Comparison of ENCODE assay signal across 19 cellular contexts in the genomic region with DNA sequence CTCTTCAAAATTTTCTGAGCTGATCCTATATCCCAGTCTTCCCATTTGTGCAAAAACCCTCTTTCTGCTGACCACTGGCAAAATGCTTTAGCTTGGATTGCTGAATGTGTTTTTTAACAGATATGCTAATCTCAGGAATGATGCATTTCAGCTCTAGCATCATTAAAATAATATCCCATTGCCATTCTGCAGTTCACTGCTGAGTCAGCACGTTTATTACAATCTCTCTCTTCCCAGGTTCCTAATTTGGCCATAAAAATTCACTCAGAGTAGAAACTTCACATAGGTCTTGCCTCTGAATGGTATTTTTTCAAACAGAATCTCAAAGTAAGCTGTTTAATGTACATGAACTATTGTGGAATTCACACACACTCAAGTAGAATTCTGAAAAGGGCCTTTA.
DNase-seq lines count a peak whose midpoint lies in the region; ATAC-seq, FAIRE-seq and TF ChIP-seq lines count a peak whose summit lies in the region.
"Had no signal": no experiment of that assay in that cellular context is flagged by ENCODE, and none has a peak within 500 bp of the region (broad histone marks: within the 10 kb centered on the region; RNA-seq: fewer than 3 reads in every experiment).

No MANE protein-coding gene starts in this region.

- H3K4me3 ChIP-seq in HepG2 (replicated peaks in 1 of 3; ENCODE audit: insufficient read depth in 1 of 3, low read depth in 2 of 3, low read length in 3 of 3) (no peak overlapping the region), right lobe of liver (no peak overlapping the region), K562 (no peak overlapping the region)
- H3K4me3 ChIP-seq: BLaER1 had no signal

- FAIRE-seq in HepG2 (lab: Jason Lieb, UNC) (no peak), K562 (lab: Jason Lieb, UNC) (no peak)
- FAIRE-seq: G401.6, GM12891, GM19239 had no signal

- H3K9ac ChIP-seq in HepG2 (ENCODE audit: insufficient read depth, low read depth, low read length) (no peak overlapping the region), K562 (ENCODE audit: insufficient read depth in 1 of 2, low read depth in 2 of 2, low read length in 2 of 2) (no peak overlapping the region)
- H3K9ac ChIP-seq: BLaER1 had no signal

- H3K27me3 ChIP-seq in HepG2 (ENCODE audit: control insufficient read depth in 1 of 2, insufficient read depth in 2 of 2, low read length in 2 of 2): no peaks in the 10 kb centered on the region
- H3K27me3 ChIP-seq in right lobe of liver: no peaks in the 10 kb centered on the region
- H3K27me3 ChIP-seq in K562 (ENCODE audit: control insufficient read depth in 2 of 2, insufficient read depth in 2 of 2, low read length in 2 of 2): no peaks in the 10 kb centered on the region
- H3K27me3 ChIP-seq: BE2C, BLaER1 had no signal

- no peak for TF ChIP-seq EP300 in HepG2 (IDR thresholded peaks at IDR 0.05; ENCODE audit: low read depth in 2 of 2, low read length in 2 of 2)
- no peak for TF ChIP-seq EP300 in HepG2 (CRISPR knock-in tag; IDR thresholded peaks at IDR 0.05; ENCODE audit: borderline replicate concordance)
- TF ChIP-seq EP300 in K562 (IDR thresholded peaks at IDR 0.05; ENCODE audit: low read length): no peak

- H2AFZ ChIP-seq in HepG2 (ENCODE audit: low read length) (no peak overlapping the region), K562 (ENCODE audit: low read depth, low read length) (no peak overlapping the region)

- H3K9me1 ChIP-seq in K562 (ENCODE audit: control insufficient read depth, insufficient read depth, low read length): no peaks in the 10 kb centered on the region

- BruUV-seq in HepG2 (replicated peaks; lab: Mats Ljungman, UMichigan): no TSS peak
- no TSS peak for BruUV-seq in K562 (replicated peaks; lab: Mats Ljungman, UMichigan)

- TF ChIP-seq POLR2A in HepG2 (IDR thresholded peaks at IDR 0.05; ENCODE audit: insufficient read depth in 1 of 2, low read depth in 2 of 2, low read length in 2 of 2): no peak
- no peak for TF ChIP-seq POLR2A in right lobe of liver (IDR thresholded peaks at IDR 0.05)
- TF ChIP-seq POLR2A in K562 (conservative IDR thresholded peaks at IDR 0.05): no peak

- H3K79me2 ChIP-seq in HepG2 (ENCODE audit: insufficient read depth, low read length) (no peaks in the 10 kb centered on the region), K562 (ENCODE audit: control insufficient read depth, insufficient read depth, low read length) (no peaks in the 10 kb centered on the region)

- POLR2A ChIA-PET in HepG2 (lab: Yijun Ruan, JAX): no interaction called here
- POLR2A ChIA-PET in K562 (lab: Yijun Ruan, JAX): no interaction called here

- no peak for TF ChIP-seq RAD21 in HepG2 (CRISPR knock-in tag; IDR thresholded peaks at IDR 0.05)
- TF ChIP-seq RAD21 in K562 (CRISPR knock-in tag; conservative IDR thresholded peaks at IDR 0.05 in 1 of 2, IDR thresholded peaks at IDR 0.05 in 1 of 2): no peak

- no peak overlapping the region for H3K27ac ChIP-seq in HepG2 (ENCODE audit: extremely low read length, insufficient read depth, low read length)
- H3K27ac ChIP-seq in right lobe of liver: no peak overlapping the region
- H3K27ac ChIP-seq in K562 (ENCODE audit: extremely low read depth, low read depth, low read length): no peak overlapping the region
- H3K27ac ChIP-seq: 22Rv1, BLaER1 had no signal

- no peak for TF ChIP-seq CTCF in HepG2 (CRISPR knock-in tag; IDR thresholded peaks at IDR 0.05)
- TF ChIP-seq CTCF in right lobe of liver (IDR thresholded peaks at IDR 0.05): no peak
- no peak for TF ChIP-seq CTCF in K562 (IDR thresholded peaks at IDR 0.05 in 2 of 3, conservative IDR thresholded peaks at IDR 0.05 in 1 of 3; ENCODE audit: insufficient read depth in 2 of 3, low read depth in 1 of 3, low read length in 3 of 3)

- H3K36me3 ChIP-seq in HepG2 (replicated peaks in 1 of 2; ENCODE audit: control insufficient read depth in 1 of 2, insufficient read depth in 2 of 2, low read length in 2 of 2) (no peaks in the 10 kb centered on the region), right lobe of liver (no peaks in the 10 kb centered on the region), K562 (ENCODE audit: control insufficient read depth, insufficient read depth, low read length) (no peaks in the 10 kb centered on the region)
- H3K36me3 ChIP-seq: BE2C, BLaER1 had no signal

- ATAC-seq in HepG2: no peak
- ATAC-seq in right lobe of liver: no peak
- ATAC-seq in K562: no peak

- intact Hi-C loops in HepG2 (cut with micrococcal nuclease; ENCODE audit: unreplicated experiment) (no loop called here), right lobe of liver (cut with DNase I) (no loop called here), K562 (cut with micrococcal nuclease) (no loop called here)

- DNase-seq in HepG2 (ENCODE audit: low spot score) (no peak), right lobe of liver (no peak), K562 (ENCODE audit: extremely low read depth in 1 of 4, low spot score in 3 of 4) (no peak), NCI-H2107 treated with DMSO at 0.1 percent for 48 hours (lab: John Stamatoyannopoulos, UW; ENCODE audit: unreplicated experiment) (no peak)
- no peak for DNase-seq in activated CD8-positive, alpha-beta memory T cell treated with anti-CD3 and anti-CD28 coated beads for 24 hours
- DNase-seq: ACHN; BE2C; C1 segment of cervical spinal cord; CD4-positive, alpha-beta memory T cell; CD4-positive, CD25-positive, alpha-beta regulatory T cell; CD8-positive, alpha-beta memory T cell; COR-L47; DMS79 treated with DMSO at 0.1 percent for 48 hours; GF-D8 had no signal

- in situ Hi-C loops in HepG2 (cut with HindIII; ENCODE audit: extremely low pct_ligation_motif_present, low pct_unique_long_range_greater_than_20kb): no loop called here
- in situ Hi-C loops in K562 (cut with MboI): no loop called here

- H3K4me1 ChIP-seq in HepG2 (ENCODE audit: insufficient read depth, low read length): no peaks in the 10 kb centered on the region
- H3K4me1 ChIP-seq in right lobe of liver: no peaks in the 10 kb centered on the region
- no peaks in the 10 kb centered on the region for H3K4me1 ChIP-seq in K562 (replicated peaks in 1 of 2; ENCODE audit: control insufficient read depth in 2 of 2, insufficient read depth in 2 of 2, low read length in 2 of 2)
- H3K4me1 ChIP-seq: BE2C, BLaER1 had no signal

- no peaks in the 10 kb centered on the region for H4K20me1 ChIP-seq in HepG2 (ENCODE audit: insufficient read depth, low read length)
- no peaks in the 10 kb centered on the region for H4K20me1 ChIP-seq in K562 (replicated peaks; ENCODE audit: control insufficient read depth, insufficient read depth, low read length)
- H4K20me1 ChIP-seq: BLaER1 had no signal

- no peak overlapping the region for H3K4me2 ChIP-seq in HepG2 (ENCODE audit: low read depth, low read length)
- no peak overlapping the region for H3K4me2 ChIP-seq in K562 (ENCODE audit: insufficient read depth, low read length)
- H3K4me2 ChIP-seq: BLaER1 had no signal

- H3K9me3 ChIP-seq in HepG2 (ENCODE audit: low read length) (no peaks in the 10 kb centered on the region), right lobe of liver (no peaks in the 10 kb centered on the region), K562 (replicated peaks; ENCODE audit: control insufficient read depth, insufficient read depth, low read depth, low read length) (no peaks in the 10 kb centered on the region)
- H3K9me3 ChIP-seq: BE2C, BLaER1 had no signal

- 0% methylated on average over 1 of the region's 1 CpG for WGBS in HepG2 (ENCODE audit: low lambda C conversion rate)
- 9% methylated on average over 1 of the region's 1 CpG for WGBS in right lobe of liver (ENCODE audit: insufficient coverage, low coverage, low lambda C conversion rate, missing lambda C conversion rate)
- 0% methylated on average over 1 of the region's 1 CpG for WGBS in K562 (ENCODE audit: insufficient coverage, low coverage, missing lambda C conversion rate)

- CTCF ChIA-PET in HepG2 (lab: Yijun Ruan, JAX; ENCODE audit: low intra/inter-chr PET ratio, low total read pairs) (no interaction called here), K562 (lab: Yijun Ruan, JAX; ENCODE audit: low intra/inter-chr PET ratio) (no interaction called here)

TF ChIP-seq in HepG2, 621 proteins besides CTCF, POLR2A, EP300 and RAD21 (continues in another document):
- TF ChIP-seq ZNF660 (CRISPR knock-in tag; IDR thresholded peaks at IDR 0.05; ENCODE audit: borderline replicate concordance, low read depth) (no peak), MAFF (IDR thresholded peaks at IDR 0.05; ENCODE audit: low read depth, low read length) (peak; percentile 93), MED1 (CRISPR knock-in tag; IDR thresholded peaks at IDR 0.05) (no peak), XRCC5 (optimal IDR thresholded peaks at IDR 0.05; ENCODE audit: low read length) (no peak), ZNF546 (CRISPR knock-in tag; conservative IDR thresholded peaks at IDR 0.05) (no peak), MAFK (conservative IDR thresholded peaks at IDR 0.05 in 1 of 2, IDR thresholded peaks at IDR 0.05 in 1 of 2; ENCODE audit: low read length in 2 of 2) (peak; percentile 90 to 96), TBL1XR1 (IDR thresholded peaks at IDR 0.05; ENCODE audit: borderline replicate concordance, low read length, partially characterized antibody) (no peak)

TF ChIP-seq in K562, 482 proteins besides CTCF, POLR2A, EP300 and RAD21 (continues in another document):
- no peak for TF ChIP-seq CCAR2 (IDR thresholded peaks at IDR 0.05; ENCODE audit: low read depth, low read length)
- no peak for TF ChIP-seq ZNF41 (CRISPR knock-in tag; conservative IDR thresholded peaks at IDR 0.05)
- peak; percentile 47; the same call in 1 of the 2 replicates for TF ChIP-seq MAFF (IDR thresholded peaks at IDR 0.05; ENCODE audit: low read length)
- TF ChIP-seq CBFB (CRISPR knock-in tag; IDR thresholded peaks at IDR 0.05): no peak
- TF ChIP-seq SAFB (IDR thresholded peaks at IDR 0.05; ENCODE audit: borderline replicate concordance, low read depth, low read length): no peak
- no peak for TF ChIP-seq ZNF57 (CRISPR knock-in tag; IDR thresholded peaks at IDR 0.05)
- peak; percentile 67 for TF ChIP-seq MAFK (IDR thresholded peaks at IDR 0.05; ENCODE audit: low read length)
- TF ChIP-seq, protein P1, sequence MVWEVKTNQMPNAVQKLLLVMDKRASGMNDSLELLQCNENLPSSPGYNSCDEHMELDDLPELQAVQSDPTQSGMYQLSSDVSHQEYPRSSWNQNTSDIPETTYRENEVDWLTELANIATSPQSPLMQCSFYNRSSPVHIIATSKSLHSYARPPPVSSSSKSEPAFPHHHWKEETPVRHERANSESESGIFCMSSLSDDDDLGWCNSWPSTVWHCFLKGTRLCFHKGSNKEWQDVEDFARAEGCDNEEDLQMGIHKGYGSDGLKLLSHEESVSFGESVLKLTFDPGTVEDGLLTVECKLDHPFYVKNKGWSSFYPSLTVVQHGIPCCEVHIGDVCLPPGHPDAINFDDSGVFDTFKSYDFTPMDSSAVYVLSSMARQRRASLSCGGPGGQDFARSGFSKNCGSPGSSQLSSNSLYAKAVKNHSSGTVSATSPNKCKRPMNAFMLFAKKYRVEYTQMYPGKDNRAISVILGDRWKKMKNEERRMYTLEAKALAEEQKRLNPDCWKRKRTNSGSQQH (CRISPR knock-in tag; IDR thresholded peaks at IDR 0.05): no peak
- TF ChIP-seq ETV6 (IDR thresholded peaks at IDR 0.05; ENCODE audit: borderline replicate concordance in 1 of 2, low read depth in 2 of 2, low read length in 1 of 2): no peak
- TF ChIP-seq ETV6 (CRISPR knock-in tag; IDR thresholded peaks at IDR 0.05; ENCODE audit: borderline replicate concordance): no peak
